ENCODE assay signal across 13 cellular contexts in genomic region chr3:100006570-100007271, GRCh38.
DNase-seq lines count a peak whose midpoint lies in the region; ATAC-seq, FAIRE-seq and TF ChIP-seq lines count a peak whose summit lies in the region.
"Had no signal": no experiment of that assay in that cellular context is flagged by ENCODE, and none has a peak within 500 bp of the region (broad histone marks: within the 10 kb centered on the region; RNA-seq: fewer than 3 reads in every experiment).

No MANE protein-coding gene starts in this region.

- POLR2A ChIA-PET in A673 (lab: Charles Lee; ENCODE audit: low non-redundant PET) = no interaction called here

- no peak overlapping the region for H3K23ac ChIP-seq in mesendoderm (ENCODE audit: low read length)

- H2BK5ac ChIP-seq in mesendoderm (ENCODE audit: low read length) = no peak overlapping the region

- H3K9ac ChIP-seq in mesendoderm (ENCODE audit: low read length) = no peak overlapping the region

- no peak overlapping the region for H3K56ac ChIP-seq in mesendoderm (ENCODE audit: low read length)

- no peaks in the 10 kb centered on the region for H3K79me2 ChIP-seq in mesendoderm (ENCODE audit: control insufficient read depth, insufficient read depth, low read length)

- no peak overlapping the region for H3K18ac ChIP-seq in mesendoderm (ENCODE audit: low read length)

- intact Hi-C loops in A673 (cut with micrococcal nuclease; ENCODE audit: unreplicated experiment) = no loop called here

- no peak for ATAC-seq in activated T-helper 17 cell treated with anti-CD3 and anti-CD28 coated beads, Interleukin-2, amount 50 U/mL, for 72 hours (replicated peaks)

- no peak overlapping the region for H4K8ac ChIP-seq in mesendoderm (ENCODE audit: low read depth, low read length)

- no peak overlapping the region for H3K4ac ChIP-seq in mesendoderm (ENCODE audit: low read depth, low read length)

- H3K27ac ChIP-seq in A673 (ENCODE audit: low read depth, low read length, poor library complexity, severe bottlenecking) = no peak overlapping the region
- H3K27ac ChIP-seq in mesendoderm (ENCODE audit: low read depth, low read length) = no peak overlapping the region

- no CpG with 5 or more reads among the region's 2 CpGs for WGBS in mesendoderm (ENCODE audit: extremely low coverage, insufficient coverage, low lambda C conversion rate)

- H3K4me1 Mint-ChIP-seq in activated T-helper 17 cell treated with anti-CD3 and anti-CD28 coated beads, Interleukin-2, amount 50 U/mL, for 72 hours = peaks cover 11% of the 10 kb centered on the region

- H3K36me3 ChIP-seq in A673 (ENCODE audit: insufficient read depth, low read length, poor library complexity, severe bottlenecking) (no peaks in the 10 kb centered on the region), mesendoderm (ENCODE audit: control insufficient read depth, insufficient read depth, low read length) (no peaks in the 10 kb centered on the region)

- H2BK15ac ChIP-seq in mesendoderm (replicated peaks; ENCODE audit: low read depth) = no peak overlapping the region

- H3K4me1 ChIP-seq in A673 (ENCODE audit: insufficient read depth, low read length, poor library complexity, severe bottlenecking) (no peaks in the 10 kb centered on the region), mesendoderm (ENCODE audit: control insufficient read depth, low read depth, low read length) (peaks cover 4% of the 10 kb centered on the region)

- H3K79me1 ChIP-seq in mesendoderm (ENCODE audit: low read length) = no peaks in the 10 kb centered on the region

- H4K5ac ChIP-seq in mesendoderm (ENCODE audit: low read length) = no peak overlapping the region

- no peak overlapping the region for H3K4me3 Mint-ChIP-seq in activated T-helper 17 cell treated with anti-CD3 and anti-CD28 coated beads, Interleukin-2, amount 50 U/mL, for 72 hours

- H3K9me3 ChIP-seq in A673 (ENCODE audit: low read depth, low read length, poor library complexity, severe bottlenecking) = no peaks in the 10 kb centered on the region

- H2BK120ac ChIP-seq in mesendoderm (ENCODE audit: low read depth, low read length) = no peak overlapping the region

- FAIRE-seq in endometrium (lab: Jason Lieb, UNC) = peak; percentile 85
- FAIRE-seq: urothelium cell line had no signal

- H2AK5ac ChIP-seq in mesendoderm (ENCODE audit: low read length) = no peak overlapping the region

- H3K4me3 ChIP-seq in A673 (ENCODE audit: low read depth, low read length, poor library complexity, severe bottlenecking) = no peak overlapping the region
- H3K4me3 ChIP-seq in mesendoderm (ENCODE audit: low read length) = no peak overlapping the region

- no peaks in the 10 kb centered on the region for H3K27me3 ChIP-seq in A673 (replicated peaks; ENCODE audit: insufficient read depth, low read depth, low read length, poor library complexity)
- H3K27me3 ChIP-seq in mesendoderm (ENCODE audit: insufficient read depth, low read length, poor library complexity) = no peaks in the 10 kb centered on the region

- no peaks in the 10 kb centered on the region for H3K9me3 Mint-ChIP-seq in activated T-helper 17 cell treated with anti-CD3 and anti-CD28 coated beads, Interleukin-2, amount 50 U/mL, for 72 hours
- H3K9me3 Mint-ChIP-seq: IgD-negative memory B cell had no signal

- no TSS peak for BruUV-seq in A673 (replicated peaks; lab: Mats Ljungman, UMichigan)

- H3K27me3 Mint-ChIP-seq in activated T-helper 17 cell treated with anti-CD3 and anti-CD28 coated beads, Interleukin-2, amount 50 U/mL, for 72 hours = no peaks in the 10 kb centered on the region
- H3K27me3 Mint-ChIP-seq: IgD-negative memory B cell had no signal

- TF ChIP-seq CTCF in A673 (conservative IDR thresholded peaks at IDR 0.05; ENCODE audit: low read depth, low read length) = 0 out of 2 replicates have a peak, but pooled peaks have one; percentile 15

- DNase-seq in A673 (ENCODE audit: low spot score) (no peak), M059J (ENCODE audit: low read depth) (peak; percentile 73), mesendoderm (peak; percentile 42), NCI-H1930 (lab: John Stamatoyannopoulos, UW) (no peak), ecto neural progenitor cell (ENCODE audit: low spot score) (no peak)
- no peak for DNase-seq in activated CD4-positive, CD25-positive, alpha-beta regulatory T cell (lab: John Stamatoyannopoulos, UW)
- DNase-seq: activated T-cell treated with anti-CD3 and anti-CD28 coated beads for 4 hours, cerebellar nuclear complex, NCI-H524 had no signal

- H3K4me2 ChIP-seq in mesendoderm (ENCODE audit: low read length) = no peak overlapping the region

- no peak overlapping the region for H3K27ac Mint-ChIP-seq in activated T-helper 17 cell treated with anti-CD3 and anti-CD28 coated beads, Interleukin-2, amount 50 U/mL, for 72 hours
- H3K27ac Mint-ChIP-seq: IgD-negative memory B cell had no signal

- peaks cover 10% of the 10 kb centered on the region for H3K36me3 Mint-ChIP-seq in activated T-helper 17 cell treated with anti-CD3 and anti-CD28 coated beads, Interleukin-2, amount 50 U/mL, for 72 hours (ENCODE audit: low read depth)

- CTCF ChIA-PET in A673 (lab: Charles Lee) = no interaction called here

Comparison
In these comparisons a context has a peak if more than half of its experiments do, and no peak if none do; other contexts are left out.
1. DNase-seq: peak in M059J (single experiment) and mesendoderm (single experiment); none in A673 (single experiment), activated CD4-positive, CD25-positive, alpha-beta regulatory T cell (0 of 4), NCI-H1930 (0 of 2) and ecto neural progenitor cell (single experiment).